32 cellular contexts compared by ENCODE assay signal in the genomic region with DNA sequence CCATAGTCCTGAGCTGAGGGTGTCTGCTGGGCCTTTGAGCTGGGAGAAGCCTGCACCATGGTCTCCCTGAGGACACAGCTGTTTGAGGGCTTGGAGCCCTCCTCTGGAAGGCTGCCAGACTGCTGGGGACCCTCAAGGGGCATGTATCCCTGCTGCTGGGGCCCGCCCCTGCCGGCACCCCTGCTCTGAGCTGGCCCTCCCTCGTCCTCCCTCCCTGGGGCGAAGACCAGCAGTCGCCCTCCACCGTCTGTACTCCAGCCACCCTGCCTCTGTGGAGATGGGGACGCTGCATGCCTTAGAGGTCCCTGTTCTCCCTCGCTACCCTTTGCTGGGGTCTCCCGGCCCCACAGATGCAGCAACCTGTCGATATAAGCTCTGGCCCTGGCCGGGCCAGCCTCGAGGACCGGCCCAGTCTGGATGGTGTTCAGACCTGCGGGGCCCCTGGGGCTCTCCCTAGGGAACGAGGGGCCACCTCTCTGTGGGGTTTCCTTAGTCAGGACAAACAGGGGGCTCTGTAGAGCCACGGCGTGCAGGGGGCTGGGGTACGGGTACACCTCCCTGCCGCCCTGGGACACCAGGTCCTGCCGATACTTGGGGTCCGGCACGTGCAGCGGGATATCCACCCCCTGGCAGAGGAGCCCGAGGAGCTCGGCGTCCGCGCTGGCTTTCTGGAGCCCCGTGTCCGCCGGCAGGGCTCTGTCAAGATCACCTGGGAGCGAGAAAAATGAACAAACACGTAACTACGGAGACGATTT. TPM values are rescaled to one million over a fixed set of nuclear protein-coding genes. Genes with fewer than 3 reads are reported as not detected.
"Had no signal": no experiment of that assay in that cellular context is flagged by ENCODE, and none has a peak within 500 bp of the region (broad histone marks: within the 10 kb centered on the region; RNA-seq: fewer than 3 reads in every experiment).

No MANE protein-coding gene starts in this region.

- H3K79me2 ChIP-seq: parathyroid adenoma had no signal

- H3K9ac ChIP-seq: parathyroid adenoma had no signal

- H2AFZ ChIP-seq: hepatocyte, parathyroid adenoma had no signal

- DNase-seq: central memory CD4-positive, alpha-beta T cell; dorsolateral prefrontal cortex; effector CD4-positive, alpha-beta T cell; foreskin fibroblast; gastrocnemius medialis; heart left ventricle; left cardiac atrium; mammary epithelial cell; mesendoderm; midbrain; naive thymus-derived CD8-positive, alpha-beta T cell; occipital lobe; stimulated activated CD4-positive, alpha-beta T cell treated with anti-CD3 and anti-CD28 coated beads, Interleukin-12 subunit alpha, Interleukin-12 subunit beta, amount 100 ng/mL, for 4 hours; stimulated activated CD4-positive, alpha-beta T cell treated with anti-CD3 and anti-CD28 coated beads, Interleukin-1b, Interleukin-23, amount 100 ng/mL, for 48 hours; stimulated activated CD4-positive, alpha-beta T cell treated with anti-CD3 and anti-CD28 coated beads, Interleukin-4, amount 100 ng/mL, for 1 hour; stimulated activated naive CD4-positive, alpha-beta T cell treated with Interleukin-2 at 50 U/mL for 16 hours had no signal

- H3K36me3 ChIP-seq: gastrocnemius medialis, heart left ventricle, left lung, prostate gland, right atrium auricular region, thoracic aorta, tibial nerve, upper lobe of left lung had no signal

- H3K27ac ChIP-seq: dorsolateral prefrontal cortex, epithelial cell of prostate, gastrocnemius medialis, heart left ventricle, hepatocyte, left lung, parathyroid adenoma, prostate gland, right atrium auricular region, thoracic aorta, tibial nerve, upper lobe of left lung had no signal

- FAIRE-seq: colon, islet of Langerhans, urothelium cell line had no signal

- H3K4me3 ChIP-seq: dorsolateral prefrontal cortex, gastrocnemius medialis, heart left ventricle, hepatocyte, left lung, prostate gland, right atrium auricular region, smooth muscle cell, thoracic aorta, tibial nerve, upper lobe of left lung had no signal

- H3K27me3 ChIP-seq: hepatocyte, right atrium auricular region, upper lobe of left lung had no signal

- H3K9me3 ChIP-seq: gastrocnemius medialis, heart left ventricle, left lung, prostate gland, right atrium auricular region, thoracic aorta, tibial nerve, upper lobe of left lung had no signal

- H3K36me3 Mint-ChIP-seq: naive thymus-derived CD8-positive, alpha-beta T cell; stimulated activated effector memory CD8-positive, alpha-beta T cell treated with anti-CD3 and anti-CD28 coated beads, Interleukin-12 subunit alpha, Interleukin-12 subunit beta, amount 100 ng/mL, for 72 hours had no signal

- H3K4me1 ChIP-seq: gastrocnemius medialis, heart left ventricle, parathyroid adenoma, right atrium auricular region, tibial nerve had no signal

- H3K4me1 Mint-ChIP-seq: naive thymus-derived CD8-positive, alpha-beta T cell; stimulated activated effector memory CD8-positive, alpha-beta T cell treated with anti-CD3 and anti-CD28 coated beads, Interleukin-12 subunit alpha, Interleukin-12 subunit beta, amount 100 ng/mL, for 72 hours had no signal

- H3K4me2 ChIP-seq: hepatocyte, smooth muscle cell had no signal

- H3K9me3 Mint-ChIP-seq: naive thymus-derived CD8-positive, alpha-beta T cell; stimulated activated effector memory CD8-positive, alpha-beta T cell treated with anti-CD3 and anti-CD28 coated beads, Interleukin-12 subunit alpha, Interleukin-12 subunit beta, amount 100 ng/mL, for 72 hours had no signal

- H3K27ac Mint-ChIP-seq: naive thymus-derived CD8-positive, alpha-beta T cell; stimulated activated effector memory CD8-positive, alpha-beta T cell treated with anti-CD3 and anti-CD28 coated beads, Interleukin-12 subunit alpha, Interleukin-12 subunit beta, amount 100 ng/mL, for 72 hours had no signal

- ATAC-seq: esophagus mucosa; gastrocnemius medialis; heart left ventricle; left lung; naive thymus-derived CD8-positive, alpha-beta T cell; sciatic nerve; stimulated activated effector memory CD8-positive, alpha-beta T cell treated with anti-CD3 and anti-CD28 coated beads, Interleukin-12 subunit alpha, Interleukin-12 subunit beta, amount 100 ng/mL, for 72 hours had no signal

- H3K4me3 Mint-ChIP-seq: naive thymus-derived CD8-positive, alpha-beta T cell; stimulated activated effector memory CD8-positive, alpha-beta T cell treated with anti-CD3 and anti-CD28 coated beads, Interleukin-12 subunit alpha, Interleukin-12 subunit beta, amount 100 ng/mL, for 72 hours had no signal

RNA-seq across cellular contexts. Expression of gene DACT2, which starts 11.0 kb away (rescaled TPM):
- total RNA-seq: naive thymus-derived CD8-positive, alpha-beta T cell had no signal
- polyA plus RNA-seq: mammary epithelial cell; naive thymus-derived CD8-positive, alpha-beta T cell had no signal
